Comparison of ENCODE assay signal across 8 cellular contexts in the genomic region with DNA sequence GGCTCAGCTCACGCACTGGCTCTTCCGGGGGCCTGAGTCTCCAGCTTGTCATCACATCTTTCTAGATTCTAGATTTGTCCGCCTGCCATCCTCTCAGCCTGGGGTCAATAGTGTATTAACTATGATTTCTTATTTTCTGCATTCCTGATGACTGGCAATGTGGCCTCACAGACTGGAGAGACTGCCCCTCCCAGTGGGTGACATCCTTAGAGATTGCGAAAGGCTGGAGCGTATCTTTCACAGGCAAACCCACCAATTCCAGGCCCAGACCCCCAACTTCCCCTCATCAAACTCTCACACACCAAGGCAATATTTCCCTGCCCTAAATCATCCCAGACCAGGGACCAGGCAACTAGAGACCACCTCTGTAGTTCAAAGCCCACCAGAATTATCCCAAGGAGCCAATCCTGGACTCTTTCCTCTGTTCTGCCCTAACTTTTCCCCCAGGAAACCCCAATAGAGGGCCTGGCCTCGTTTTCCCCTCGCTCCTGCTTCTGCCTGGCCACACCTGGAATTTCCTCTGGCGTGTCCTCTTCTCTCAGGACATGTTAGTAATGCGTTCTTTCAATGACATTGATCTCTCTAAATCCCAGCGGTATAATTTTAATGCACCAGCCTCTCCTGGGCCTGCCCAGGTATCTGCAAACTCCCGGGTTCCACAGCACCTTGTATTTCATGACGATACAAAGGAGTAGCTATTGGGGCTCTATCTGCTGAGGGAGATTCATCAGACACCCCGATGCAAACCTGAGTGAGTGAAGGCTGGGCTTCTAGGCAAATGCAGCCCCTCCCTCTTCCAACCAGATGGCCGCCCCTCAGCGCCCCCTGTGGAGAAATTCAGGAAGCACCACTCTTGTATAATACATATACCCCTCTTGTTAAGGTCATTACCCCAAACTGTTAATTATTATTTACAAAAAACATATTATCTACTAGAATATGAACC. TPM values are rescaled to one million over a fixed set of nuclear protein-coding genes. Genes with fewer than 3 reads are reported as not detected.
DNase-seq lines count a peak whose midpoint lies in the region; ATAC-seq and TF ChIP-seq lines count a peak whose summit lies in the region.
"Had no signal": no experiment of that assay in that cellular context is flagged by ENCODE, and none has a peak within 500 bp of the region (broad histone marks: within the 10 kb centered on the region; RNA-seq: fewer than 3 reads in every experiment).

No MANE protein-coding gene starts in this region.

- intact Hi-C loops in activated T-helper 2 cell treated with anti-CD3 and anti-CD28 coated beads, Interferon-gamma antibody, Interleukin-2, Interleukin-4, amounts not matched to agents 10 μg/mL and 5 μg/mL and 100 μg/mL, durations not matched to agents 14 hours and 24 hours and 36 hours (cut with micrococcal nuclease), result no loop called here

- H3K9me3 Mint-ChIP-seq in memory B cell, result peaks cover 1% of the 10 kb centered on the region
- H3K9me3 Mint-ChIP-seq in activated T-helper 2 cell treated with anti-CD3 and anti-CD28 coated beads, Interferon-gamma antibody, Interleukin-2, Interleukin-4, amounts not matched to agents 10 μg/mL and 5 μg/mL and 100 μg/mL, durations not matched to agents 14 hours and 24 hours and 36 hours, result no peaks in the 10 kb centered on the region

- peak; percentile 19 for ATAC-seq in memory B cell (ENCODE audit: low read depth)
- no peak for ATAC-seq in HG03135 (IDR thresholded peaks at IDR 0.05; ENCODE audit: unreplicated experiment)

- TF ChIP-seq CTCF in HFF-Myc (IDR thresholded peaks at IDR 0.05; ENCODE audit: low read depth, low read length, missing control alignments) (peak; percentile 58), VCaP (conservative IDR thresholded peaks at IDR 0.05) (peak; percentile 64)

- no peak overlapping the region for H3K4me3 ChIP-seq in HFF-Myc (replicated peaks; ENCODE audit: low read depth, low read length)

- no peak overlapping the region for H3K4me3 Mint-ChIP-seq in memory B cell
- no peak overlapping the region for H3K4me3 Mint-ChIP-seq in activated T-helper 2 cell treated with anti-CD3 and anti-CD28 coated beads, Interferon-gamma antibody, Interleukin-2, Interleukin-4, amounts not matched to agents 10 μg/mL and 5 μg/mL and 100 μg/mL, durations not matched to agents 14 hours and 24 hours and 36 hours (ENCODE audit: low read depth)

- peaks cover 6% of the 10 kb centered on the region for H3K4me1 Mint-ChIP-seq in memory B cell
- H3K4me1 Mint-ChIP-seq in activated T-helper 2 cell treated with anti-CD3 and anti-CD28 coated beads, Interferon-gamma antibody, Interleukin-2, Interleukin-4, amounts not matched to agents 10 μg/mL and 5 μg/mL and 100 μg/mL, durations not matched to agents 14 hours and 24 hours and 36 hours (ENCODE audit: low read depth), result no peaks in the 10 kb centered on the region

- peaks cover 20% of the 10 kb centered on the region for H3K27me3 Mint-ChIP-seq in memory B cell
- peaks cover 33% of the 10 kb centered on the region for H3K27me3 Mint-ChIP-seq in activated T-helper 2 cell treated with anti-CD3 and anti-CD28 coated beads, Interferon-gamma antibody, Interleukin-2, Interleukin-4, amounts not matched to agents 10 μg/mL and 5 μg/mL and 100 μg/mL, durations not matched to agents 14 hours and 24 hours and 36 hours (ENCODE audit: low read depth)

- no peak overlapping the region for H3K27ac ChIP-seq in VCaP

- DNase-seq in DMS 273 treated with DMSO at 0.1 percent for 48 hours (lab: John Stamatoyannopoulos, UW) (peak; percentile 32), HFF-Myc (ENCODE audit: extremely low read depth, low read depth) (no peak), memory B cell (ENCODE audit: low spot score in 2 of 2) (no peak), LoVo (ENCODE audit: low spot score) (no peak)
- no peak for DNase-seq in activated T-helper 2 cell treated with anti-CD3 and anti-CD28 coated beads, Interferon-gamma antibody, Interleukin-2, Interleukin-4, amounts not matched to agents 10 μg/mL and 5 μg/mL and 100 μg/mL, durations not matched to agents 14 hours and 24 hours and 36 hours (ENCODE audit: low spot score)

- H3K27ac Mint-ChIP-seq in memory B cell, result no peak overlapping the region
- no peak overlapping the region for H3K27ac Mint-ChIP-seq in activated T-helper 2 cell treated with anti-CD3 and anti-CD28 coated beads, Interferon-gamma antibody, Interleukin-2, Interleukin-4, amounts not matched to agents 10 μg/mL and 5 μg/mL and 100 μg/mL, durations not matched to agents 14 hours and 24 hours and 36 hours

- no peaks in the 10 kb centered on the region for H3K36me3 Mint-ChIP-seq in memory B cell
- H3K36me3 Mint-ChIP-seq in activated T-helper 2 cell treated with anti-CD3 and anti-CD28 coated beads, Interferon-gamma antibody, Interleukin-2, Interleukin-4, amounts not matched to agents 10 μg/mL and 5 μg/mL and 100 μg/mL, durations not matched to agents 14 hours and 24 hours and 36 hours (ENCODE audit: low read depth), result no peaks in the 10 kb centered on the region

RNA-seq across cellular contexts. Expression of gene KCNF1, which starts 2.4 kb away (rescaled TPM):
- total RNA-seq in activated T-helper 2 cell treated with anti-CD3 and anti-CD28 coated beads, Interferon-gamma antibody, Interleukin-2, Interleukin-4, amounts not matched to agents 10 μg/mL and 5 μg/mL and 100 μg/mL, durations not matched to agents 14 hours and 24 hours and 36 hours, result not detected in 2 replicates
- total RNA-seq: mononuclear cell had no signal
